ENCODE assay signal across 7 cellular contexts in the genomic region with DNA sequence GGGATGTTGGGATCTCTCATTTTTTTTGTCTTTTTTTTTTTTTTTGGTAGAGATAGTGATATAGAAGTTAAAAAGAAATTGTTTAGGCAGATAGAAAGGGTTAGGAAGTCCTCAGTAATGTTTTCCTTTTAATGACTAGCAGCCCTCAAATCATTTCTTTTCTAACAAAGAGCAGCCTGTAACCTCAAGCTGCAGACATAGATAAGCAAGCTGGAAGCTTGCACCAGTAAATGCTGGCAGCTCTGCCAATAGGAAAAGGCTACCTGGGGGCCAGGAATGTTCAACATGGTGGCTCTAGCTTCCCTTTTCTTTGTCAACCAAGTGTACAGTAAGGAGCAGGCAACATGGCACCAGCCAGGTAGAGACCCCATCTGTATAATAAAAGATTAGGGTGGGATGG.
"Had no signal": no experiment of that assay in that cellular context is flagged by ENCODE, and none has a peak within 500 bp of the region (broad histone marks: within the 10 kb centered on the region; RNA-seq: fewer than 3 reads in every experiment).

No MANE protein-coding gene starts in this region.

- H3K9me3 Mint-ChIP-seq: GM23338, H9 had no signal

- ATAC-seq: GM23338 had no signal

- H3K4me3 Mint-ChIP-seq: GM23338, H9 had no signal

- FAIRE-seq: H1, H54, HTR-8/SVneo had no signal

- H3K4me2 ChIP-seq: GM23338 had no signal

- DNase-seq: H9, HCEC 1CT, IMR-90 had no signal

- H3K4me3 ChIP-seq: GM23338 had no signal

- H3K27ac Mint-ChIP-seq: GM23338, H9 had no signal
